11 cellular contexts compared by ENCODE assay signal in the genomic region with DNA sequence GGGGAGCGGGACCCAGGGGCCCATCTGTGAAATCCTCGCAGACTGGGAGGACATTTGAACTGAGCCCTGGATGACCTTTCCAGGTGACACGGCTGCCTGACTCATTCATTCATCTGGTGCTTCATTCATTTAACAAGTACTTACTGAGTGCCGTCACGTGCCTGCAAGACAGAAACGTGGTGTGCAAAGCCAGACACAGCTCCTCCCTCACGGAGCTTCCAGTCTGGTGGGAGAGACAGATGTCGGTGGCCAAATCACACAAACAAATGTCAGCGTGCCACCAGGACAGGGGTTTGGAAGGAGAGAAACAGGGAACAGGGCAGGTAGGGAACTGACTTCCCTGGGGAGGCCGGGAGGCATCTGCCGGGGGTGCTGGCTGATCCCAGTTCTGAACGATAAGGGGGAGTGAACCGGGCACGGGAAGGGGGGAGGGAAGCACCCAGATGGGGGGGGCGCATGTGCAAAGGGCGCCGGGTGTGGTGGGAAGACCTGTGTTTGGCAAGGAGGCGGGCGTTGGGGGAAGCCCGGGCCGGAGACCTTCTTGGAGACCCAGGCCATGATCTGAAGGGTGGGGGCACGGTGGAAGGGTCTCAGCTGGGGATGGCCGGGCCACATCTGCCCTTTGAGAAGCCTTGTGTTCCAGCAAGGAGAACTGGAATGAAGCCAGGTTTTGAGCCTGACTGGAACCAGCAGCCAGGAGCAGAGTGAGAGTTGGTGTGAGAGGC.
DNase-seq lines count a peak whose midpoint lies in the region; ATAC-seq and TF ChIP-seq lines count a peak whose summit lies in the region.
"Had no signal": no experiment of that assay in that cellular context is flagged by ENCODE, and none has a peak within 500 bp of the region (broad histone marks: within the 10 kb centered on the region; RNA-seq: fewer than 3 reads in every experiment).

No MANE protein-coding gene starts in this region.

- peaks cover 17% of the 10 kb centered on the region for H4K20me1 ChIP-seq in smooth muscle cell (ENCODE audit: low read depth)

- no peak overlapping the region for H3K9ac ChIP-seq in HUES48 (ENCODE audit: low read depth, low read length)
- no peak overlapping the region for H3K9ac ChIP-seq in smooth muscle cell (ENCODE audit: low read depth)

- H3K4me3 Mint-ChIP-seq in activated T-helper 17 cell treated with anti-CD3 and anti-CD28 coated beads, Interleukin-2, amount 50 U/mL, for 72 hours = no peak overlapping the region
- H3K4me3 Mint-ChIP-seq in stimulated activated effector memory CD8-positive, alpha-beta T cell treated with anti-CD3 and anti-CD28 coated beads, Interleukin-12 subunit alpha, Interleukin-12 subunit beta, amount 100 ng/mL, for 72 hours = no peak overlapping the region

- peak overlapping the region; percentile 74 for H3K4me2 ChIP-seq in smooth muscle cell
- H3K4me2 ChIP-seq: PC-9 had no signal

- no peaks in the 10 kb centered on the region for H3K36me3 Mint-ChIP-seq in activated T-helper 17 cell treated with anti-CD3 and anti-CD28 coated beads, Interleukin-2, amount 50 U/mL, for 72 hours (ENCODE audit: low read depth)
- no peaks in the 10 kb centered on the region for H3K36me3 Mint-ChIP-seq in stimulated activated effector memory CD8-positive, alpha-beta T cell treated with anti-CD3 and anti-CD28 coated beads, Interleukin-12 subunit alpha, Interleukin-12 subunit beta, amount 100 ng/mL, for 72 hours

- H3F3A ChIP-seq in smooth muscle cell (ENCODE audit: low read depth) = peaks cover 28% of the 10 kb centered on the region

- H3K27me3 ChIP-seq in HUES48 (ENCODE audit: control insufficient read depth, insufficient read depth, low read length) = no peaks in the 10 kb centered on the region
- no peaks in the 10 kb centered on the region for H3K27me3 ChIP-seq in smooth muscle cell (ENCODE audit: low read depth)
- H3K27me3 ChIP-seq: right lobe of liver had no signal

- H3K27me3 Mint-ChIP-seq in activated T-helper 17 cell treated with anti-CD3 and anti-CD28 coated beads, Interleukin-2, amount 50 U/mL, for 72 hours = peaks cover 3% of the 10 kb centered on the region

- H3K4me3 ChIP-seq in HUES48 (ENCODE audit: low read depth, low read length) (no peak overlapping the region), smooth muscle cell (no peak overlapping the region)
- H3K4me3 ChIP-seq: PC-9, right lobe of liver had no signal

- H3K27ac ChIP-seq in HUES48 (ENCODE audit: low read depth, low read length) = peak overlapping the region; percentile 49
- H3K27ac ChIP-seq in smooth muscle cell (ENCODE audit: low read depth) = peak overlapping the region; percentile 1
- H3K27ac ChIP-seq: PC-9, right lobe of liver had no signal

- no peaks in the 10 kb centered on the region for H3K9me3 ChIP-seq in HUES48 (ENCODE audit: control insufficient read depth, insufficient read depth, low read length)
- no peaks in the 10 kb centered on the region for H3K9me3 ChIP-seq in smooth muscle cell (replicated peaks; ENCODE audit: low read depth)
- H3K9me3 ChIP-seq: right lobe of liver had no signal

- no peak overlapping the region for H2AFZ ChIP-seq in smooth muscle cell (ENCODE audit: low read depth)
- H2AFZ ChIP-seq: PC-9 had no signal

- H3K36me3 ChIP-seq in HUES48 (ENCODE audit: control insufficient read depth, insufficient read depth, low read length) (no peaks in the 10 kb centered on the region), smooth muscle cell (ENCODE audit: low read depth) (no peaks in the 10 kb centered on the region)
- H3K36me3 ChIP-seq: right lobe of liver had no signal

- no peaks in the 10 kb centered on the region for H3K9me3 Mint-ChIP-seq in activated T-helper 17 cell treated with anti-CD3 and anti-CD28 coated beads, Interleukin-2, amount 50 U/mL, for 72 hours
- no peaks in the 10 kb centered on the region for H3K9me3 Mint-ChIP-seq in stimulated activated effector memory CD8-positive, alpha-beta T cell treated with anti-CD3 and anti-CD28 coated beads, Interleukin-12 subunit alpha, Interleukin-12 subunit beta, amount 100 ng/mL, for 72 hours

- DNase-seq in left ventricle myocardium superior = peak; percentile 34
- no peak for DNase-seq in smooth muscle cell (lab: John Stamatoyannopoulos, UW; ENCODE audit: unreplicated experiment)
- no peak for DNase-seq in stimulated activated effector memory CD8-positive, alpha-beta T cell treated with anti-CD3 and anti-CD28 coated beads, Interleukin-12 subunit alpha, Interleukin-12 subunit beta, amount 100 ng/mL, for 72 hours (ENCODE audit: low spot score in 2 of 2)
- DNase-seq in 8988T = no peak
- DNase-seq: activated naive CD4-positive, alpha-beta T cell; NCI-H1417 treated with DMSO at 0.1 percent for 48 hours; PC-9 had no signal

- no peaks in the 10 kb centered on the region for H3K4me1 Mint-ChIP-seq in activated T-helper 17 cell treated with anti-CD3 and anti-CD28 coated beads, Interleukin-2, amount 50 U/mL, for 72 hours
- no peaks in the 10 kb centered on the region for H3K4me1 Mint-ChIP-seq in stimulated activated effector memory CD8-positive, alpha-beta T cell treated with anti-CD3 and anti-CD28 coated beads, Interleukin-12 subunit alpha, Interleukin-12 subunit beta, amount 100 ng/mL, for 72 hours

- no peak for ATAC-seq in activated T-helper 17 cell treated with anti-CD3 and anti-CD28 coated beads, Interleukin-2, amount 50 U/mL, for 72 hours (replicated peaks)
- ATAC-seq in left ventricle myocardium superior = peak; percentile 16
- no peak for ATAC-seq in GM18907 (IDR thresholded peaks at IDR 0.05; ENCODE audit: unreplicated experiment)
- ATAC-seq in stimulated activated effector memory CD8-positive, alpha-beta T cell treated with anti-CD3 and anti-CD28 coated beads, Interleukin-12 subunit alpha, Interleukin-12 subunit beta, amount 100 ng/mL, for 72 hours = no peak

- no peak for TF ChIP-seq CTCF in smooth muscle cell (IDR thresholded peaks at IDR 0.05; ENCODE audit: borderline replicate concordance, insufficient read depth, poor library complexity, severe bottlenecking)

- peaks cover 5% of the 10 kb centered on the region for H3K79me2 ChIP-seq in smooth muscle cell (ENCODE audit: low read depth)

- intact Hi-C loops in left ventricle myocardium superior (cut with micrococcal nuclease) = no loop called here

- 67% methylated on average over 22 of the region's 23 CpGs for WGBS in smooth muscle cell (ENCODE audit: low lambda C conversion rate)

- peak overlapping the region; percentile 41 for H3K27ac Mint-ChIP-seq in activated T-helper 17 cell treated with anti-CD3 and anti-CD28 coated beads, Interleukin-2, amount 50 U/mL, for 72 hours
- no peak overlapping the region for H3K27ac Mint-ChIP-seq in stimulated activated effector memory CD8-positive, alpha-beta T cell treated with anti-CD3 and anti-CD28 coated beads, Interleukin-12 subunit alpha, Interleukin-12 subunit beta, amount 100 ng/mL, for 72 hours

- H3K4me1 ChIP-seq in HUES48 (ENCODE audit: control insufficient read depth, insufficient read depth, low read length) (peaks cover 35% of the 10 kb centered on the region), smooth muscle cell (ENCODE audit: low read depth) (peaks cover 44% of the 10 kb centered on the region)
